In the genomic region with DNA sequence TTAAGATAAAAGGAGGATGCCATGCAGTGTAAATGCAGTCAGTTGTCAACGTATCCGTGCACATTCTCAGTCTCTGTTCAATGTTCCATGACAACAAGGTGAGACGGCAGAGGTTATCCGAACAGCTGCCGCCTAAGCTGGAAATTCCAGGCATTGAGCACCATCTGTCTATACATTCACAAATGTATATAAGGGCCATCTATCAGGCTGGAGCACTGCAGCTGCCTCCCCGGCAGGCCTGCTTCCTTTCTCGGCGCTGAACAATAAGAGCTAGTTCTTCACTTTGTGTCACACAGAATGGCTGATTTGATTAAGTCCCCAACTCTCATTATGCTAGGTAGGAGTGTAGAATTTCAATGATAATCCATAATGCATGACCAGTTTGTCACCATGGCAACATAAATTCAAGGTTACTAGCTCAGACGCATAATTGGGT, we compare ENCODE assay signal across 11 cellular contexts.
A peak's percentile ranks its signal among the peaks of the same experiment; 100 is the strongest.
DNase-seq lines count a peak whose midpoint lies in the region; ATAC-seq and TF ChIP-seq lines count a peak whose summit lies in the region.
"Had no signal": no experiment of that assay in that cellular context is flagged by ENCODE, and none has a peak within 500 bp of the region (broad histone marks: within the 10 kb centered on the region; RNA-seq: fewer than 3 reads in every experiment).

No MANE protein-coding gene starts in this region.

- no peak for TF ChIP-seq CTCF in WERI-Rb-1 (IDR thresholded peaks at IDR 0.05; ENCODE audit: low read depth, low read length)
- TF ChIP-seq CTCF in stomach (IDR thresholded peaks at IDR 0.05): no peak

- ATAC-seq in HG03439 (IDR thresholded peaks at IDR 0.05; ENCODE audit: unreplicated experiment): no peak

- TF ChIP-seq EP300 in stomach (IDR thresholded peaks at IDR 0.05): no peak

- H3K27ac ChIP-seq in WERI-Rb-1 (peak overlapping the region; percentile 78), stomach (no peak overlapping the region)
- H3K27ac ChIP-seq: C4-2B, HL-60 had no signal

- peak overlapping the region; percentile 28 for H3K4me3 ChIP-seq in WERI-Rb-1 (ENCODE audit: low read depth, low read length)
- H3K4me3 ChIP-seq in stomach: no peak overlapping the region

- H3K4me1 ChIP-seq in stomach: no peaks in the 10 kb centered on the region

- H3K9me3 ChIP-seq in WERI-Rb-1 (ENCODE audit: severe bottlenecking): no peaks in the 10 kb centered on the region
- no peaks in the 10 kb centered on the region for H3K9me3 ChIP-seq in stomach

- H3K36me3 ChIP-seq in WERI-Rb-1: no peaks in the 10 kb centered on the region
- no peaks in the 10 kb centered on the region for H3K36me3 ChIP-seq in stomach

- DNase-seq in NCI-H1092 treated with DMSO at 0.1 percent for 48 hours (lab: John Stamatoyannopoulos, UW) (peak; percentile 77), NCI-H2171 treated with DMSO at 0.1 percent for 48 hours (lab: John Stamatoyannopoulos, UW) (peak; percentile 100), WERI-Rb-1 (peak; percentile 93), retina (peak; percentile 88), stomach (no peak)
- no peak for DNase-seq in activated naive CD4-positive, alpha-beta T cell treated with anti-CD3 and anti-CD28 coated beads, Interleukin-2, amount 50 U/mL, for 16 hours
- DNase-seq: effector CD8-positive, alpha-beta T cell; mesenchymal stem cell had no signal

- H3K27me3 ChIP-seq in WERI-Rb-1 (ENCODE audit: insufficient read depth, low read depth, severe bottlenecking) (no peaks in the 10 kb centered on the region), stomach (no peaks in the 10 kb centered on the region)

- no peak for TF ChIP-seq POLR2A in stomach (IDR thresholded peaks at IDR 0.05)

- intact Hi-C loops in stomach (cut with DNase I; ENCODE audit: low total_unique reads): no loop called here

- 47 to 60% (median 54%) methylated on average over 9 of the region's 9 CpGs for WGBS in stomach, 5 donors

Comparison
In these comparisons a context has a peak if more than half of its experiments do, and no peak if none do; other contexts are left out.
1. DNase-seq: peak in NCI-H1092 treated with DMSO at 0.1 percent for 48 hours (single experiment), NCI-H2171 treated with DMSO at 0.1 percent for 48 hours (single experiment), WERI-Rb-1 (single experiment) and retina (single experiment); none in stomach (single experiment) and activated naive CD4-positive, alpha-beta T cell treated with anti-CD3 and anti-CD28 coated beads, Interleukin-2, amount 50 U/mL, for 16 hours (single experiment).